19 cellular contexts compared by ENCODE assay signal in the genomic region with DNA sequence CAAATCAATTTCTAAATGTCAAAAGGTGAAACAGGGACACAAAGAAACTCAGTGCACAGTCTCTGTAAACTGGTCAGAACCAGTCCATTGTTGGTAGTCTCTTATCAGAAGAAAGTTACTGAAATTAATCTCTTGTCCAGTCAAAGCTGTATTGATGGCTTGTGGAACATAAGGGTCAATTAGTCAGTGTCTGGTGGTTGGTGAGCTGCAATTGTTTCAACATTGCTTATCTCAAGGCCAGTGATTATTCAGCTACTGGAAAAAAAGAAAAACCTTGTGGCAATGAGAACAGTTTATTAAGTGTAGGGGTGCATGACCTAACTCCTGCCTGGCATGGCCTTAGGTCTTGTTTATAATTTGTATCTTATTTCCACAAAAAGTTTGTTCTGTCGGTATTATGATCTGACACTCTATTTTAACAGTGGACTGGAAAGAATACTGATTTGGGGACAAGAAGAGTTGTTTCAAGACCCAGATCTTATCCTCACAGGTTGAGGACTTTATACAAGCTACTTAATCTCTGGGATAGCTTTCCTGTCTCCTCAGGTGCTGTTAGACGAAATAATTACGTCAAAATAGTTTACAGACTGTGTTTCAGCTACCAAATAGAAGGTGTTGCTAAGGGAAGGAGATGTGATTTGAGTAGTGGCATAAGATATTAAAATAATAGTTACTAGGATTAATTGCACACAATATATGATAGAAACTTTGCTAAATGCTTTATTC.
DNase-seq lines count a peak whose midpoint lies in the region; ATAC-seq and TF ChIP-seq lines count a peak whose summit lies in the region.
"Had no signal": no experiment of that assay in that cellular context is flagged by ENCODE, and none has a peak within 500 bp of the region (broad histone marks: within the 10 kb centered on the region; RNA-seq: fewer than 3 reads in every experiment).

No MANE protein-coding gene starts in this region.

- H3K79me2 ChIP-seq in PC-9 (ENCODE audit: low read depth), result no peaks in the 10 kb centered on the region

- H3K27ac Mint-ChIP-seq in progenitor cell of endocrine pancreas, result peak overlapping the region; percentile 65
- no peak overlapping the region for H3K27ac Mint-ChIP-seq in activated CD4-positive, alpha-beta T cell treated with anti-CD3 and anti-CD28 coated beads for 36 hours
- H3K27ac Mint-ChIP-seq: CD8-positive, alpha-beta T cell; HFFc6 had no signal

- H3K27me3 ChIP-seq in body of pancreas, result no peaks in the 10 kb centered on the region
- H3K27me3 ChIP-seq in PC-9 (ENCODE audit: insufficient read depth, low read depth), result no peaks in the 10 kb centered on the region
- H3K27me3 ChIP-seq: BLaER1 had no signal

- peaks cover 2% of the 10 kb centered on the region for H3K36me3 Mint-ChIP-seq in progenitor cell of endocrine pancreas (ENCODE audit: insufficient read depth)
- no peaks in the 10 kb centered on the region for H3K36me3 Mint-ChIP-seq in activated CD4-positive, alpha-beta T cell treated with anti-CD3 and anti-CD28 coated beads for 36 hours (ENCODE audit: low read depth)
- H3K36me3 Mint-ChIP-seq: CD8-positive, alpha-beta T cell had no signal

- POLR2A ChIA-PET in PC-9 (lab: Charles Lee; ENCODE audit: unreplicated experiment), result no interaction called here
- POLR2A ChIA-PET in activated CD4-positive, alpha-beta T cell treated with anti-CD3 and anti-CD28 coated beads for 36 hours (lab: Charles Lee), result no interaction called here

- no peak for TF ChIP-seq POLR2A in body of pancreas (IDR thresholded peaks at IDR 0.05)

- no peak overlapping the region for H3K4me3 Mint-ChIP-seq in progenitor cell of endocrine pancreas (ENCODE audit: low read depth)
- no peak overlapping the region for H3K4me3 Mint-ChIP-seq in activated CD4-positive, alpha-beta T cell treated with anti-CD3 and anti-CD28 coated beads for 36 hours
- H3K4me3 Mint-ChIP-seq: CD8-positive, alpha-beta T cell; HFFc6 had no signal

- no peak overlapping the region for H3K4me2 ChIP-seq in PC-9
- H3K4me2 ChIP-seq: BLaER1 had no signal

- peaks cover 21% of the 10 kb centered on the region for H3K4me1 Mint-ChIP-seq in progenitor cell of endocrine pancreas (ENCODE audit: low read depth)
- no peaks in the 10 kb centered on the region for H3K4me1 Mint-ChIP-seq in activated CD4-positive, alpha-beta T cell treated with anti-CD3 and anti-CD28 coated beads for 36 hours

- 14 to 19% methylated on average over 3 of the region's 3 CpGs for WGBS in body of pancreas, 2 donors

- peak; percentile 86 for ATAC-seq in body of pancreas
- ATAC-seq in activated CD4-positive, alpha-beta T cell treated with anti-CD3 and anti-CD28 coated beads for 36 hours, result no peak
- ATAC-seq: CD8-positive, alpha-beta T cell; HCT116; HepG2 had no signal

- no TSS peak for BruUV-seq in PC-9 (replicated peaks; lab: Mats Ljungman, UMichigan)

- H3K9me3 Mint-ChIP-seq in progenitor cell of endocrine pancreas (ENCODE audit: low read depth), result peaks cover 11% of the 10 kb centered on the region
- peaks cover 6% of the 10 kb centered on the region for H3K9me3 Mint-ChIP-seq in activated CD4-positive, alpha-beta T cell treated with anti-CD3 and anti-CD28 coated beads for 36 hours (ENCODE audit: low read depth)
- H3K9me3 Mint-ChIP-seq: HFFc6 had no signal

- H3K9me2 ChIP-seq in PC-9 (ENCODE audit: insufficient read depth), result no peaks in the 10 kb centered on the region

- intact Hi-C loops in body of pancreas (cut with DNase I) (no loop called here), PC-9 (cut with micrococcal nuclease; ENCODE audit: unreplicated experiment) (no loop called here)
- intact Hi-C loops in activated CD4-positive, alpha-beta T cell treated with anti-CD3 and anti-CD28 coated beads for 36 hours (cut with DNase I, micrococcal nuclease), result no loop called here

- DNase-seq in NCI-H226 (peak; percentile 42), body of pancreas (peak in 1 of 4 donors; percentile 21), iris pigment epithelial cell (ENCODE audit: low read depth) (peak; percentile 45), progenitor cell of endocrine pancreas (ENCODE audit: low spot score, unreplicated experiment) (no peak), HT-29 (ENCODE audit: low spot score) (no peak), foreskin melanocyte (no peak), PC-9 (no peak)
- no peak for DNase-seq in activated CD4-positive, alpha-beta T cell treated with anti-CD3 and anti-CD28 coated beads for 36 hours
- DNase-seq: 8988T; Calu3; CD8-positive, alpha-beta T cell; DMS79 treated with DMSO at 0.1 percent for 48 hours; GF-D8; GOT3; H7; HFFc6 had no signal

- H3K4me1 ChIP-seq in body of pancreas (peaks cover 22% of the 10 kb centered on the region), PC-9 (replicated peaks; ENCODE audit: insufficient read depth) (no peaks in the 10 kb centered on the region)
- H3K4me1 ChIP-seq: BLaER1 had no signal

- no peaks in the 10 kb centered on the region for H4K20me1 ChIP-seq in PC-9 (ENCODE audit: insufficient read depth)
- H4K20me1 ChIP-seq: BLaER1 had no signal

- H3K27ac ChIP-seq in body of pancreas (peak overlapping the region in 2 of 4 donors; percentile 56 to 66), PC-9 (no peak overlapping the region)
- H3K27ac ChIP-seq: BLaER1 had no signal

- no peak overlapping the region for H2AFZ ChIP-seq in PC-9

- no peak overlapping the region for H3K4me3 ChIP-seq in body of pancreas
- no peak overlapping the region for H3K4me3 ChIP-seq in PC-9
- H3K4me3 ChIP-seq: BLaER1 had no signal

- no peaks in the 10 kb centered on the region for H3F3A ChIP-seq in PC-9 (ENCODE audit: insufficient read depth, low read depth)

- H3K36me3 ChIP-seq in body of pancreas (replicated peaks in 1 of 2; ENCODE audit: insufficient read depth in 1 of 2, low read depth in 2 of 2) (no peaks in the 10 kb centered on the region), PC-9 (ENCODE audit: low read depth) (no peaks in the 10 kb centered on the region)
- H3K36me3 ChIP-seq: BLaER1 had no signal

- CTCF ChIA-PET in PC-9 (lab: Charles Lee), result no interaction called here
- CTCF ChIA-PET in activated CD4-positive, alpha-beta T cell treated with anti-CD3 and anti-CD28 coated beads for 36 hours (lab: Charles Lee), result interaction anchor here (0.6 kb wide), 1 partner anchor 776 kb away, joined by 3 read pairs; no protein-coding TSS in a partner anchor

- H3K9me3 ChIP-seq in body of pancreas (no peaks in the 10 kb centered on the region), PC-9 (ENCODE audit: insufficient read depth, low read depth) (no peaks in the 10 kb centered on the region)
- H3K9me3 ChIP-seq: BLaER1 had no signal

- H3K27me3 Mint-ChIP-seq in progenitor cell of endocrine pancreas, result no peaks in the 10 kb centered on the region
- no peaks in the 10 kb centered on the region for H3K27me3 Mint-ChIP-seq in activated CD4-positive, alpha-beta T cell treated with anti-CD3 and anti-CD28 coated beads for 36 hours

- TF ChIP-seq CTCF in body of pancreas (IDR thresholded peaks at IDR 0.05), result no peak
- TF ChIP-seq CTCF in progenitor cell of endocrine pancreas (IDR thresholded peaks at IDR 0.05; ENCODE audit: unreplicated experiment), result no peak
- no peak for TF ChIP-seq CTCF in PC-9 (conservative IDR thresholded peaks at IDR 0.05)

Comparison
In these comparisons a context has a peak if more than half of its experiments do, and no peak if none do; other contexts are left out.
1. DNase-seq: peak in NCI-H226 (single experiment) and iris pigment epithelial cell (single experiment); none in progenitor cell of endocrine pancreas (single experiment), HT-29 (single experiment), foreskin melanocyte (single experiment), PC-9 (0 of 2) and activated CD4-positive, alpha-beta T cell treated with anti-CD3 and anti-CD28 coated beads for 36 hours (single experiment).